In genomic region chr18:12492907-12493306, GRCh38 we compare ENCODE assay signal across 15 cellular contexts.
DNase-seq lines count a peak whose midpoint lies in the region; ATAC-seq, FAIRE-seq and TF ChIP-seq lines count a peak whose summit lies in the region.
"Had no signal": no experiment of that assay in that cellular context is flagged by ENCODE, and none has a peak within 500 bp of the region (broad histone marks: within the 10 kb centered on the region; RNA-seq: fewer than 3 reads in every experiment).

No MANE protein-coding gene starts in this region.

- no peak overlapping the region for H2AFZ ChIP-seq in astrocyte (ENCODE audit: low read depth, low read length)
- H2AFZ ChIP-seq: GM23338 had no signal

- H3K9me3 ChIP-seq in astrocyte (ENCODE audit: insufficient read depth, low read depth, low read length): no peaks in the 10 kb centered on the region
- no peaks in the 10 kb centered on the region for H3K9me3 ChIP-seq in CD4-positive, alpha-beta T cell (ENCODE audit: control insufficient read depth, low read length)

- H3K27me3 ChIP-seq in astrocyte (ENCODE audit: insufficient read depth, low read length): no peaks in the 10 kb centered on the region
- H3K27me3 ChIP-seq in CD4-positive, alpha-beta T cell (ENCODE audit: control insufficient read depth, insufficient read depth, low read length): no peaks in the 10 kb centered on the region

- H3K27ac ChIP-seq in astrocyte (ENCODE audit: low read depth, low read length): no peak overlapping the region
- H3K27ac ChIP-seq in CD4-positive, alpha-beta T cell (ENCODE audit: low read depth, low read length): no peak overlapping the region
- H3K27ac ChIP-seq: C4-2B, KMS-11 had no signal

- no peaks in the 10 kb centered on the region for H3K4me1 ChIP-seq in astrocyte (ENCODE audit: insufficient read depth, low read length)

- H3K27ac Mint-ChIP-seq in astrocyte (ENCODE audit: unreplicated experiment): peak overlapping the region; percentile 18
- H3K27ac Mint-ChIP-seq in CD4-positive, alpha-beta T cell: no peak overlapping the region
- H3K27ac Mint-ChIP-seq: CD4-positive, alpha-beta memory T cell; GM23338 had no signal

- ATAC-seq in GM18867 (IDR thresholded peaks at IDR 0.05; ENCODE audit: unreplicated experiment): no peak
- ATAC-seq in CD4-positive, alpha-beta T cell (ENCODE audit: poor library complexity): no peak
- ATAC-seq: GM23338, HCT116 had no signal

- H3K4me3 Mint-ChIP-seq in astrocyte (ENCODE audit: unreplicated experiment): no peak overlapping the region
- no peak overlapping the region for H3K4me3 Mint-ChIP-seq in CD4-positive, alpha-beta T cell
- H3K4me3 Mint-ChIP-seq: CD4-positive, alpha-beta memory T cell; GM23338 had no signal

- peaks cover 29% of the 10 kb centered on the region for H3K36me3 Mint-ChIP-seq in astrocyte (ENCODE audit: low read depth, unreplicated experiment)
- peaks cover 7% of the 10 kb centered on the region for H3K36me3 Mint-ChIP-seq in CD4-positive, alpha-beta T cell (ENCODE audit: low read depth)

- peaks cover 3% of the 10 kb centered on the region for H3K4me1 Mint-ChIP-seq in astrocyte (ENCODE audit: low read depth, unreplicated experiment)
- H3K4me1 Mint-ChIP-seq in CD4-positive, alpha-beta T cell (ENCODE audit: low read depth): no peaks in the 10 kb centered on the region
- H3K4me1 Mint-ChIP-seq: CD4-positive, alpha-beta memory T cell; GM23338 had no signal

- no peak overlapping the region for H3K4me2 ChIP-seq in astrocyte (ENCODE audit: low read length)
- H3K4me2 ChIP-seq: GM23338, KMS-11 had no signal

- H3K4me3 ChIP-seq in astrocyte (ENCODE audit: insufficient read depth, low read depth, low read length): no peak overlapping the region
- H3K4me3 ChIP-seq: GM23338 had no signal

- no peaks in the 10 kb centered on the region for H4K20me1 ChIP-seq in astrocyte (ENCODE audit: insufficient read depth, low read length)

- DNase-seq in D721Med (ENCODE audit: insufficient read length, low spot score): no peak
- peak; percentile 18 for DNase-seq in NCI-H82 treated with DMSO at 0.1 percent for 48 hours (lab: John Stamatoyannopoulos, UW; ENCODE audit: unreplicated experiment)
- no peak for DNase-seq in astrocyte (ENCODE audit: low read depth)
- no peak for DNase-seq in NCI-H345 treated with DMSO at 0.1 percent for 48 hours (lab: John Stamatoyannopoulos, UW; ENCODE audit: unreplicated experiment)
- DNase-seq in NCI-H1417 (lab: John Stamatoyannopoulos, UW): no peak
- DNase-seq in CD4-positive, alpha-beta T cell: no peak
- DNase-seq: AML-193; CD4-positive, alpha-beta memory T cell had no signal

- H3K9me3 Mint-ChIP-seq in astrocyte (ENCODE audit: unreplicated experiment): peaks cover 3% of the 10 kb centered on the region
- H3K9me3 Mint-ChIP-seq in CD4-positive, alpha-beta T cell: no peaks in the 10 kb centered on the region
- H3K9me3 Mint-ChIP-seq: CD4-positive, alpha-beta memory T cell; GM23338 had no signal

- TF ChIP-seq CTCF in D721Med (IDR thresholded peaks at IDR 0.05; ENCODE audit: insufficient read depth, missing control alignments) (no peak), astrocyte (IDR thresholded peaks at IDR 0.05; ENCODE audit: insufficient read depth, low read depth, low read length) (no peak)
- TF ChIP-seq CTCF in CD4-positive, alpha-beta T cell (IDR thresholded peaks at IDR 0.05): no peak

- H3K79me2 ChIP-seq in astrocyte (ENCODE audit: insufficient read depth, low read length): peaks cover 5% of the 10 kb centered on the region

- no peak overlapping the region for H3K9ac ChIP-seq in astrocyte (ENCODE audit: low read length)
- H3K9ac ChIP-seq: KMS-11 had no signal

- FAIRE-seq in D721Med (lab: Jason Lieb, UNC) (peak; percentile 80), astrocyte (lab: Jason Lieb, UNC) (no peak)
- FAIRE-seq: GM12891, H54 had no signal

- CTCF ChIA-PET in CD4-positive, alpha-beta T cell (lab: Charles Lee): no interaction called here

- H3K27me3 Mint-ChIP-seq in astrocyte (ENCODE audit: low read depth, unreplicated experiment): no peaks in the 10 kb centered on the region
- H3K27me3 Mint-ChIP-seq in CD4-positive, alpha-beta T cell: no peaks in the 10 kb centered on the region
- H3K27me3 Mint-ChIP-seq: CD4-positive, alpha-beta memory T cell had no signal

- H3K36me3 ChIP-seq in astrocyte (ENCODE audit: insufficient read depth, low read length): peaks cover 14% of the 10 kb centered on the region

- intact Hi-C loops in CD4-positive, alpha-beta T cell (cut with DNase I, micrococcal nuclease): no loop called here

- POLR2A ChIA-PET in CD4-positive, alpha-beta T cell (lab: Charles Lee): no interaction called here
